Comparison of ENCODE assay signal across 8 cellular contexts in the genomic region with DNA sequence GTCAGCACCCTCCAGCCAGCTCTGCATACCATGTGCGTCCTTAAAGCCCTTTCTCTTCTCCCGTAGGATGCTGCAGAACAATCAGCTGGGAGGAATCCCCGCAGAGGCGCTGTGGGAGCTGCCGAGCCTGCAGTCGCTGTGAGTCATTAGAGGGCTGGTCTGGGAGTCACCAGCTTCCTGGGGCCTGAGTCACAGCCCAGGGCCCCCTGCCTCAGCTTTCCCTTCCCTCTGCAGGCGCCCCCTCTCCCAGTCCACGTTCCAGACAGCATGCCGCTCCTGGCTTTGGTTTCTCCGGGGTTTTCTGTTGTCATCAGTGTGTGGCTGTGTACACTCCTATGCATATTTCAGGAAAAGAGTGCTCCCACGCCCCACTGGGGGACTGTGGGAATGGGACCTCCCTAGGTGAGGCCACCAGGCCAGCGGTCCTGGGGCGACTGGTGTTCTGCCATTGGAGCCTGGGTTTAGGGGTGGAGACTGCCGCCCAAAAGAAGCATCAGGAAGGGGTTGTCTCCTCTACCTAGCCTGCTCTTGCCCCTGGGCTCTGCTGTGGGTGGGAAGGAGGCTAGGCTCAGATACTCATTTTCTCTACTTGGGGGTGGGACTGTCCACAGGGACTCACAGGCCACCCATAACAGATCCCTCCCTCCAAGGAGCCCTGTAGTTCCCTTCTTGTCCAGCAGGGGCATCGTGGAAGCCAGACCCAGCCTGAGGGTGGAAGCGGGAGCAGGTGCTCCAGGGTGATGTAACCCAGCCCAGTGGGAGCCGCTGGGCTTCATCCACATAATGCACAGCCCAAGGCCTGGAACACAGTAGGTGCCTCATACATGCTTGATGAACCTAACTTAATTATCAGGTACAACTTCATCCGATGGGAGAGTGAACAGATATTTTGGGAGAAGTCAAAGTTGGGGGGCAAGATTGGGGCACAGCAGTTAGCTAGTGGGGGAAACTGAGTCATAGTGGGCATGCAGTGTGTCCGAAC. TPM values are rescaled to one million over a fixed set of nuclear protein-coding genes. Genes with fewer than 3 reads are reported as not detected.
DNase-seq lines count a peak whose midpoint lies in the region; ATAC-seq, FAIRE-seq and TF ChIP-seq lines count a peak whose summit lies in the region.

No MANE protein-coding gene starts in this region.

- H3K4me1 Mint-ChIP-seq in astrocyte (ENCODE audit: low read depth, unreplicated experiment): peaks cover 34% of the 10 kb centered on the region

- peak; percentile 69 for FAIRE-seq in astrocyte (lab: Jason Lieb, UNC)

- H3K9ac ChIP-seq in astrocyte (ENCODE audit: low read length): peak overlapping the region; percentile 84
- H3K9ac ChIP-seq in iPS-15b (ENCODE audit: low read depth, low read length): no peak overlapping the region

- no peak for TF ChIP-seq POLR2A in GM18505 (IDR thresholded peaks at IDR 0.05; ENCODE audit: borderline replicate concordance, extremely low read depth, insufficient read depth, insufficient read length)

- H3K27me3 Mint-ChIP-seq in astrocyte (ENCODE audit: low read depth, unreplicated experiment): peaks cover 9% of the 10 kb centered on the region

- H3K36me3 Mint-ChIP-seq in astrocyte (ENCODE audit: low read depth, unreplicated experiment): no peaks in the 10 kb centered on the region

- H3K9me3 Mint-ChIP-seq in astrocyte (ENCODE audit: unreplicated experiment): no peaks in the 10 kb centered on the region

- no peaks in the 10 kb centered on the region for H3K79me2 ChIP-seq in astrocyte (ENCODE audit: insufficient read depth, low read length)

- H3K4me3 ChIP-seq in astrocyte (ENCODE audit: insufficient read depth, low read depth, low read length) (peak overlapping the region; percentile 46), iPS-15b (ENCODE audit: low read depth, low read length) (peak overlapping the region; percentile 24)

- peak overlapping the region; percentile 99 for H3K27ac Mint-ChIP-seq in astrocyte (ENCODE audit: unreplicated experiment)

- peak overlapping the region; percentile 85 for H3K4me2 ChIP-seq in astrocyte (ENCODE audit: low read length)

- H3K27ac ChIP-seq in astrocyte (ENCODE audit: low read depth, low read length): peak overlapping the region; percentile 99

- no peak overlapping the region for H3K4me3 Mint-ChIP-seq in astrocyte (ENCODE audit: unreplicated experiment)

- peaks cover 26% of the 10 kb centered on the region for H3K4me1 ChIP-seq in astrocyte (ENCODE audit: insufficient read depth, low read length)
- peaks cover 10% of the 10 kb centered on the region for H3K4me1 ChIP-seq in iPS-15b (ENCODE audit: control insufficient read depth, insufficient read depth, low read length)

- ATAC-seq in GM18505 (IDR thresholded peaks at IDR 0.05; ENCODE audit: unreplicated experiment): no peak

- DNase-seq in AG08396 (ENCODE audit: low spot score): peak; percentile 94
- DNase-seq in GM19240 (ENCODE audit: insufficient read length, low spot score): peak; percentile 84
- peak; percentile 78 to 87 (median 85) for DNase-seq in NCI-H1417 (lab: John Stamatoyannopoulos, UW)
- DNase-seq in T-helper 22 cell (ENCODE audit: low read depth): peak; percentile 14
- peak; percentile 96 for DNase-seq in astrocyte (ENCODE audit: low read depth)
- DNase-seq in stimulated activated CD4-positive, alpha-beta T cell treated with anti-CD3 and anti-CD28 coated beads, Interleukin-12 subunit alpha, Interleukin-12 subunit beta, amount 100 ng/mL, for 24 hours (ENCODE audit: low read depth in 2 of 2): peak; percentile 37 to 74

- H3K27me3 ChIP-seq in astrocyte (ENCODE audit: insufficient read depth, low read length) (no peaks in the 10 kb centered on the region), iPS-15b (ENCODE audit: control insufficient read depth, insufficient read depth, low read length) (no peaks in the 10 kb centered on the region)

- no peaks in the 10 kb centered on the region for H3K9me3 ChIP-seq in astrocyte (ENCODE audit: insufficient read depth, low read depth, low read length)
- no peaks in the 10 kb centered on the region for H3K9me3 ChIP-seq in iPS-15b (ENCODE audit: control insufficient read depth, insufficient read depth, low read length)

- no peaks in the 10 kb centered on the region for H4K20me1 ChIP-seq in astrocyte (ENCODE audit: insufficient read depth, low read length)

- H2AFZ ChIP-seq in astrocyte (ENCODE audit: low read depth, low read length): peak overlapping the region; percentile 81

- peak; percentile 88 for TF ChIP-seq CTCF in astrocyte (IDR thresholded peaks at IDR 0.05; ENCODE audit: insufficient read depth, low read depth, low read length)

- no peaks in the 10 kb centered on the region for H3K36me3 ChIP-seq in astrocyte (ENCODE audit: insufficient read depth, low read length)
- H3K36me3 ChIP-seq in iPS-15b (ENCODE audit: control insufficient read depth, insufficient read depth, low read length): no peaks in the 10 kb centered on the region

RNA-seq across cellular contexts. Expression of a gene that starts 42.5 kb away (rescaled TPM):
- 0.27 and 0.48 TPM in 2 replicates for total RNA-seq in astrocyte

Comparison
In these comparisons a context has a peak if more than half of its experiments do, and no peak if none do; other contexts are left out.
1. DNase-seq: peak in every context shown above with its lines; median percentile 96 in astrocyte; 94 in AG08396; 85 in NCI-H1417; 84 in GM19240; 56 in stimulated activated CD4-positive, alpha-beta T cell treated with anti-CD3 and anti-CD28 coated beads, Interleukin-12 subunit alpha, Interleukin-12 subunit beta, amount 100 ng/mL, for 24 hours; 14 in T-helper 22 cell.